In the genomic region with DNA sequence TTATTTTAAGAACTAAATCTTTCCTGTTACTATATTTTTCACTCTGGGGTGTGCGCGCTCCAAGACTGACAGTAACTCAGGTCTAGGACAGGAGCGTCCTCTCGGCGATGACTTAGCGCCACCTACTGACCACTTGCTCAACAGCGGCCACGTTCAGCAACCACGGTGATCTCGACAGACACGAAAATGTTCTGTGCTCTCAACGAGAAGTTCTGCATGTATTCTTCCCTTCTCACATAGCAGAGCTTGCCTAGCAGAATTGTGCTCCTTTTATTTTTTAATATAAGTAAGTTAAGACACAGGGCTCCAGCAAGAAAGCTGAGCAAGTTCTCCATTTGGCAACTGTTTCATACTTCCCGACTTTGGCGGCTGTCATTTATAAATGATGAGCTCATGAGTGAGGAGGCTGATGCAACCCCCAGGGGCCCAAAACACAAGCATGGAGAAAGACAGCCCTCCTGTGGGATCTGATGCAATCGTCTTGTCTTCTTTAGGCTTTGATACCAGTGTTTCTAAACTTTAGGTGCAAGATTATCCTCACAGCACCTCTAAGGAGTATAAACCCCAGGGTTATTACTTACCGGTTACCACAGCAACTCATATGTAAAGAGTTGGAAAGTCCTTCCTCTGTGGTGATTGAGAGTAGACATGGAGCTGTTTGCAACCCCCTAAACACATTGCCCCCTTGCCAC, we compare ENCODE assay signal across 8 cellular contexts.
A peak's percentile ranks its signal among the peaks of the same experiment; 100 is the strongest.
DNase-seq lines count a peak whose midpoint lies in the region; ATAC-seq, FAIRE-seq and TF ChIP-seq lines count a peak whose summit lies in the region.

No MANE protein-coding gene starts in this region.

- peaks cover 8 to 31% (median 12%) of the 10 kb centered on the region in 3 donors for H3K4me1 ChIP-seq in skeletal muscle tissue (ENCODE audit: control insufficient read depth in 3 of 3, insufficient read depth in 3 of 3, low read length in 3 of 3)

- TF ChIP-seq CTCF in astrocyte of the cerebellum (IDR thresholded peaks at IDR 0.05; ENCODE audit: low read depth, low read length, missing control alignments) = peak; percentile 95

- peak overlapping the region; percentile 66 to 73 (median 67) for H3K9ac ChIP-seq in skeletal muscle tissue (ENCODE audit: low read depth in 1 of 3, low read length in 3 of 3)

- H3K27me3 ChIP-seq in skeletal muscle tissue (ENCODE audit: control insufficient read depth in 3 of 3, insufficient read depth in 3 of 3, low read length in 3 of 3) = no peaks in the 10 kb centered on the region

- no peak for TF ChIP-seq POLR2A in GM18505 (IDR thresholded peaks at IDR 0.05; ENCODE audit: borderline replicate concordance, extremely low read depth, insufficient read depth, insufficient read length)

- H3K4me3 ChIP-seq in astrocyte of the cerebellum (ENCODE audit: low read depth, low read length) (no peak overlapping the region), skeletal muscle tissue (ENCODE audit: low read length in 3 of 3) (peak overlapping the region; percentile 42 to 57 (median 56))

- in situ Hi-C loops in astrocyte of the cerebellum (cut with HindIII; ENCODE audit: low sequenced_read_pairs) = no loop called here

- peak; percentile 54 for FAIRE-seq in A204.1 (lab: Jason Lieb, UNC)

- no peaks in the 10 kb centered on the region for H3K36me3 ChIP-seq in skeletal muscle tissue (ENCODE audit: control insufficient read depth in 3 of 3, insufficient read depth in 3 of 3, low read length in 3 of 3)

- H3K27ac ChIP-seq in skeletal muscle tissue (ENCODE audit: low read depth, low read length) = peak overlapping the region; percentile 77

- peak; percentile 25 to 78 for DNase-seq in NCI-H1930 (lab: John Stamatoyannopoulos, UW)
- DNase-seq in T-helper 9 cell = peak; percentile 75
- DNase-seq in astrocyte of the cerebellum (ENCODE audit: low read depth) = peak; percentile 76
- DNase-seq in hippocampal formation (lab: John Stamatoyannopoulos, UW) = peak; percentile 72 to 73

- ATAC-seq in GM18505 (IDR thresholded peaks at IDR 0.05; ENCODE audit: unreplicated experiment) (peak; percentile 94), HG02943 (IDR thresholded peaks at IDR 0.05; ENCODE audit: low read depth, unreplicated experiment) (peak; percentile 97)

- H3K9me3 ChIP-seq in skeletal muscle tissue (ENCODE audit: control insufficient read depth in 3 of 3, low read length in 3 of 3) = peaks cover 0 to 5% (median 0%) of the 10 kb centered on the region in 3 donors
